ENCODE assay signal across 26 cellular contexts in the genomic region with DNA sequence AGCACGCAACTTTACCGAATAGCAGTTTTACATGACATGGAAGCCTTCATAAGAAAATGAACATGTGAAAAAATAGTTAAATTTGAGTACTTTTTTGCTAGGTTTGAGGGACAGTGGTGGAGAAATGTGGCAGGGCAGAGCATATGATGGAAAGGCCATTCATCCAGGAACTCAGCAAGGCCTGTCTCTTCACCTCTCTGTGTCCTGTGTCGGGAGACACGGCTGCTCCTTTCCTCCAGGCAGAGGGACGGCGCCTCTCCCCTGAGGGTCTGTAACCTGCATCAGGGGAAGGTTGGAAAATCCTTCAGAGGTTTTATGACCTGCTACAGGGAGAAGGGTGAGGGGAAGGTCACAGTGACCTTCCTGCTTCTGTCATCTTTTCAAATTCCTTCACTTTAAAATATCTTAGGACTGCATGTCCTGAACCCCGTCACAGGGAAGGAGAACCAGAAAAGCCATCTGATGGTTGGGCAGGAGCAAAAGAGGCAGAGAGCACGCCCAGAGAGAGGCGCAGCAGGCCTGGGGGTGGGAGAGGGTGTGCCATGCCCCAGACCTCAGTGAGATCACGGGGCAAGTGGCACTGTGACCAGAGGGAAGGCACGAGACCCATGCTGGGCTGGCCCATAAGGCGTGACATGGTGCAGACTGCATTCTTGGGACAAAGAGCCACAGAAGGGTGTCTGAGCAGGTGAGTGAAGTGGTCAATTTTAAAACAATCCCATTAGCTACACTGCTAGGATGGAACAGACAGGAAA.
"Had no signal": no experiment of that assay in that cellular context is flagged by ENCODE, and none has a peak within 500 bp of the region (broad histone marks: within the 10 kb centered on the region; RNA-seq: fewer than 3 reads in every experiment).

No MANE protein-coding gene starts in this region.

- H2AFZ ChIP-seq: parathyroid adenoma had no signal

- H3K4me3 ChIP-seq: colonic mucosa, left lung, tibial artery, uterus had no signal

- H3K79me2 ChIP-seq: parathyroid adenoma had no signal

- H3K36me3 ChIP-seq: colonic mucosa, left lung, uterus had no signal

- H3K27ac Mint-ChIP-seq: activated naive CD8-positive, alpha-beta T cell treated with anti-CD3 and anti-CD28 coated beads, Interleukin-2, amount 50 U/mL, for 24 hours; activated T-helper 2 cell treated with anti-CD3 and anti-CD28 coated beads, Interferon-gamma antibody, Interleukin-2, Interleukin-4, amounts not matched to agents 10 μg/mL and 5 μg/mL and 100 μg/mL, durations not matched to agents 14 hours and 24 hours and 36 hours; T-helper 1 cell treated with Interleukin-12 subunit alpha and Interleukin-12 subunit beta and Interleukin-4 antibody, amounts not matched to agents 30 μg/mL and 1 μg/mL, for 36 hours had no signal

- H3K4me3 Mint-ChIP-seq: activated naive CD8-positive, alpha-beta T cell treated with anti-CD3 and anti-CD28 coated beads, Interleukin-2, amount 50 U/mL, for 24 hours; brain; central memory CD8-positive, alpha-beta T cell; neural crest cell; T-helper 1 cell treated with Interleukin-12 subunit alpha and Interleukin-12 subunit beta and Interleukin-4 antibody, amounts not matched to agents 30 μg/mL and 1 μg/mL, for 36 hours had no signal

- H3K9me3 Mint-ChIP-seq: activated naive CD8-positive, alpha-beta T cell treated with anti-CD3 and anti-CD28 coated beads, Interleukin-2, amount 50 U/mL, for 24 hours; activated T-helper 2 cell treated with anti-CD3 and anti-CD28 coated beads, Interferon-gamma antibody, Interleukin-2, Interleukin-4, amounts not matched to agents 10 μg/mL and 5 μg/mL and 100 μg/mL, durations not matched to agents 14 hours and 24 hours and 36 hours; brain; central memory CD8-positive, alpha-beta T cell; neural crest cell; T-helper 1 cell treated with Interleukin-12 subunit alpha and Interleukin-12 subunit beta and Interleukin-4 antibody, amounts not matched to agents 30 μg/mL and 1 μg/mL, for 36 hours had no signal

- H3K27ac ChIP-seq: colonic mucosa, left lung, parathyroid adenoma, tibial artery, uterus had no signal

- H3K9me3 ChIP-seq: colonic mucosa, left lung, tibial artery, uterus had no signal

- H3K4me1 ChIP-seq: colonic mucosa, left lung, parathyroid adenoma, tibial artery, uterus had no signal

- ATAC-seq: activated CD4-positive, CD25-positive, alpha-beta regulatory T cell treated with anti-CD3 and anti-CD28 coated beads, Interleukin-2, amount 50 U/mL, for 24 hours; activated naive CD8-positive, alpha-beta T cell treated with anti-CD3 and anti-CD28 coated beads, Interleukin-2, amount 50 U/mL, for 24 hours; left lung; stimulated activated naive CD8-positive, alpha-beta T cell treated with anti-CD3 and anti-CD28 coated beads, Interleukin-15, Interleukin-2, amounts not matched to agents 100 U/mL and 50 U/mL, for 24 hours had no signal

- FAIRE-seq: endometrium, frontal cortex, keratinocyte had no signal

- H3K27me3 ChIP-seq: colonic mucosa, left lung, tibial artery, uterus had no signal

- H3K9ac ChIP-seq: parathyroid adenoma had no signal

- DNase-seq: activated CD4-positive, alpha-beta T cell treated with anti-CD3 and anti-CD28 coated beads, Interleukin-2, amount 50 U/mL, for 1 hour; activated naive CD4-positive, alpha-beta T cell treated with Interleukin-2 at 50 U/mL for 16 hours; activated naive CD8-positive, alpha-beta T cell treated with anti-CD3 and anti-CD28 coated beads, Interleukin-2, amount 50 U/mL, for 24 hours; activated T-cell treated with anti-CD3 and anti-CD28 coated beads, Interleukin-2, amount 50 U/mL, for 1 hour; anterior cingulate cortex; colonic mucosa; erythroblast; hypothalamus; mammary epithelial cell; stimulated activated CD4-positive, alpha-beta T cell treated with anti-CD3 and anti-CD28 coated beads, Interleukin-12 subunit alpha, Interleukin-12 subunit beta, amount 100 ng/mL, for 4 hours; stimulated activated CD4-positive, alpha-beta T cell treated with anti-CD3 and anti-CD28 coated beads, Interleukin-1b, Interleukin-23, amount 100 ng/mL, for 48 hours; stimulated activated naive CD8-positive, alpha-beta T cell treated with anti-CD3 and anti-CD28 coated beads, Interleukin-15, Interleukin-2, amounts not matched to agents 100 U/mL and 50 U/mL, for 24 hours; substantia nigra; tibial artery; uterus had no signal
